Comparison of ENCODE assay signal across 13 cellular contexts in genomic region chr2:114546511-114546910, GRCh38.
DNase-seq lines count a peak whose midpoint lies in the region; ATAC-seq and TF ChIP-seq lines count a peak whose summit lies in the region.
"Had no signal": no experiment of that assay in that cellular context is flagged by ENCODE, and none has a peak within 500 bp of the region (broad histone marks: within the 10 kb centered on the region; RNA-seq: fewer than 3 reads in every experiment).

No MANE protein-coding gene starts in this region.

- H2BK12ac ChIP-seq in mesenchymal stem cell (ENCODE audit: low read length in 2 of 2) (no peak overlapping the region), neuronal stem cell (ENCODE audit: low read length) (no peak overlapping the region)

- DNase-seq in DMS53 treated with DMSO at 0.1 percent for 48 hours (lab: John Stamatoyannopoulos, UW; ENCODE audit: unreplicated experiment), result peak; percentile 38
- no peak for DNase-seq in colonic mucosa
- DNase-seq in mesenchymal stem cell, result no peak
- DNase-seq in neuronal stem cell (ENCODE audit: low spot score), result no peak
- DNase-seq in RKO (ENCODE audit: low spot score), result no peak
- DNase-seq in stimulated activated CD4-positive, alpha-beta T cell treated with anti-CD3 and anti-CD28 coated beads, Interleukin-15, amount 100 ng/mL, for 24 hours, result no peak
- DNase-seq: BE2C; Caco-2; CD8-positive, alpha-beta memory T cell had no signal

- H2BK15ac ChIP-seq in mesenchymal stem cell (ENCODE audit: low read depth, poor library complexity, severe bottlenecking) (no peak overlapping the region), neuronal stem cell (ENCODE audit: low read length) (no peak overlapping the region)

- intact Hi-C loops in colonic mucosa (cut with DNase I), result no loop called here

- H3K14ac ChIP-seq in mesenchymal stem cell (ENCODE audit: low read length in 2 of 2) (no peak overlapping the region), neuronal stem cell (ENCODE audit: low read length) (no peak overlapping the region)

- H3K18ac ChIP-seq in mesenchymal stem cell (ENCODE audit: low read depth in 1 of 2, low read length in 2 of 2), result no peak overlapping the region
- no peak overlapping the region for H3K18ac ChIP-seq in neuronal stem cell (ENCODE audit: low read length)

- H2BK5ac ChIP-seq in mesenchymal stem cell (ENCODE audit: low read depth, low read length, poor library complexity, severe bottlenecking) (no peak overlapping the region), neuronal stem cell (ENCODE audit: low read length) (no peak overlapping the region)

- H3K4me3 ChIP-seq in colonic mucosa (no peak overlapping the region), mesenchymal stem cell (ENCODE audit: insufficient read depth in 1 of 2, low read depth in 1 of 2, low read length in 2 of 2) (no peak overlapping the region), neuronal stem cell (ENCODE audit: low read length in 2 of 2) (no peak overlapping the region)
- H3K4me3 ChIP-seq: A549, GM12878 had no signal

- H3K27ac ChIP-seq in colonic mucosa (peak overlapping the region; percentile 50), mesenchymal stem cell (ENCODE audit: low read length, poor library complexity, severe bottlenecking) (no peak overlapping the region), neuronal stem cell (replicated peaks; ENCODE audit: low read length) (no peak overlapping the region)
- H3K27ac ChIP-seq: A549 had no signal

- H4K91ac ChIP-seq in mesenchymal stem cell (ENCODE audit: low read length) (peak overlapping the region; percentile 34), neuronal stem cell (ENCODE audit: low read depth, low read length, poor library complexity) (no peak overlapping the region)

- H3K9ac ChIP-seq in colonic mucosa (ENCODE audit: low read depth in 2 of 2, low read length in 2 of 2) (peak overlapping the region in 1 of 2 donors; percentile 56), mesenchymal stem cell (ENCODE audit: low read length) (no peak overlapping the region), neuronal stem cell (ENCODE audit: low read depth, low read length, poor library complexity) (no peak overlapping the region)

- no peak overlapping the region for H2AFZ ChIP-seq in mesenchymal stem cell (ENCODE audit: low read depth, low read length)
- H2AFZ ChIP-seq in neuronal stem cell (ENCODE audit: low read length), result no peak overlapping the region

- H3K79me1 ChIP-seq in mesenchymal stem cell (replicated peaks; ENCODE audit: low read length, poor library complexity, severe bottlenecking) (no peaks in the 10 kb centered on the region), neuronal stem cell (ENCODE audit: low read depth, low read length) (no peaks in the 10 kb centered on the region)

- H2AK5ac ChIP-seq in mesenchymal stem cell (ENCODE audit: low read length, severe bottlenecking), result no peak overlapping the region
- H2AK5ac ChIP-seq in neuronal stem cell (ENCODE audit: low read depth, low read length), result no peak overlapping the region

- H2BK120ac ChIP-seq in mesenchymal stem cell (ENCODE audit: low read depth, low read length) (no peak overlapping the region), neuronal stem cell (ENCODE audit: low read depth, low read length) (no peak overlapping the region)

- H3K4ac ChIP-seq in mesenchymal stem cell (ENCODE audit: low read depth in 1 of 2, low read length in 2 of 2), result no peak overlapping the region
- no peak overlapping the region for H3K4ac ChIP-seq in neuronal stem cell (ENCODE audit: low read length)

- TF ChIP-seq CTCF in colonic mucosa (IDR thresholded peaks at IDR 0.05), result no peak

- H3K23ac ChIP-seq in mesenchymal stem cell (ENCODE audit: low read length in 2 of 2) (no peak overlapping the region), neuronal stem cell (ENCODE audit: low read depth, low read length, poor library complexity) (no peak overlapping the region)

- H3K4me1 ChIP-seq in colonic mucosa (peaks cover 4% of the 10 kb centered on the region), mesenchymal stem cell (ENCODE audit: control insufficient read depth, insufficient read depth, low read depth, low read length) (no peaks in the 10 kb centered on the region), neuronal stem cell (ENCODE audit: control insufficient read depth in 2 of 2, insufficient read depth in 1 of 2, low read depth in 1 of 2, low read length in 2 of 2) (no peaks in the 10 kb centered on the region)
- H3K4me1 ChIP-seq: A549, BE2C had no signal

- H3K4me2 ChIP-seq in mesenchymal stem cell (ENCODE audit: low read length, poor library complexity, severe bottlenecking) (no peak overlapping the region), neuronal stem cell (ENCODE audit: insufficient read depth, low read length, poor library complexity, severe bottlenecking) (no peak overlapping the region)
- H3K4me2 ChIP-seq: A549 had no signal

- H4K8ac ChIP-seq in mesenchymal stem cell (ENCODE audit: low read length) (no peak overlapping the region), neuronal stem cell (ENCODE audit: low read depth, low read length) (no peak overlapping the region)

- WGBS in mesenchymal stem cell, result 71% methylated on average over 1 of the region's 3 CpGs
- no CpG with 5 or more reads among the region's 3 CpGs for WGBS in neuronal stem cell (ENCODE audit: extremely low coverage in 2 of 2, insufficient read length in 2 of 2, insufficient replicate concordance in 1 of 2), 2 donors

- H3K9me3 ChIP-seq in colonic mucosa (no peaks in the 10 kb centered on the region), mesenchymal stem cell (ENCODE audit: control insufficient read depth, low read length) (no peaks in the 10 kb centered on the region), neuronal stem cell (replicated peaks in 1 of 2; ENCODE audit: control insufficient read depth in 2 of 2, insufficient read depth in 1 of 2, low read depth in 1 of 2, low read length in 2 of 2) (no peaks in the 10 kb centered on the region)
- H3K9me3 ChIP-seq: A549, BE2C, Caco-2 had no signal

- H3K27me3 ChIP-seq in colonic mucosa (no peaks in the 10 kb centered on the region), mesenchymal stem cell (ENCODE audit: control insufficient read depth in 1 of 2, insufficient read depth in 1 of 2, low read length in 2 of 2) (peaks cover 0 to 3% of the 10 kb centered on the region in 2 experiments), neuronal stem cell (ENCODE audit: control insufficient read depth in 3 of 3, insufficient read depth in 3 of 3, low read depth in 1 of 3, low read length in 3 of 3) (no peaks in the 10 kb centered on the region)
- H3K27me3 ChIP-seq: BE2C had no signal

- no peaks in the 10 kb centered on the region for H3K36me3 ChIP-seq in colonic mucosa
- H3K36me3 ChIP-seq in mesenchymal stem cell (ENCODE audit: control insufficient read depth in 1 of 2, insufficient read depth in 2 of 2, low read depth in 1 of 2, low read length in 2 of 2), result no peaks in the 10 kb centered on the region
- H3K36me3 ChIP-seq in neuronal stem cell (replicated peaks in 1 of 2; ENCODE audit: control insufficient read depth in 2 of 2, insufficient read depth in 2 of 2, low read length in 2 of 2), result no peaks in the 10 kb centered on the region
- H3K36me3 ChIP-seq: BE2C had no signal

- no peak for ATAC-seq in HG03280 (IDR thresholded peaks at IDR 0.05; ENCODE audit: unreplicated experiment)
- ATAC-seq: A549, GM12878, HCT116 had no signal
